27 cellular contexts compared by ENCODE assay signal in the genomic region with DNA sequence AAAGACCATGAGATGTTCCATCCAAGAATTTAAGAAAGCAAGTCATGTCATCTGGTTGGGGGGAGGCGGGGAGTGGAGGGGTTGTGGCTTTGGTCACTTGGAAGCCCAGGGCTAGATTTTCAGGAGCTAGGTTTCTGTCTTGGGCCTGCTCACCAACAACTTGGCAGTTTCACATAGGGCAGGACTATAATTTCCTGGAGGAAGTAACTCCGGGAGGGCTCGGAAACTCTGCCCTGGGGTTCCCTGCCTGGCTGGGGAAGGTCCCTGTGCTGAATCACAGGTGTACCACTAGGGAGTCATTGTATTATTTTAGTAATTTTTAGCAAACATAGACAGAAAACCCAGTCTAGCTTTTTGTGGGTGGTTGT.
"Had no signal": no experiment of that assay in that cellular context is flagged by ENCODE, and none has a peak within 500 bp of the region (broad histone marks: within the 10 kb centered on the region; RNA-seq: fewer than 3 reads in every experiment).

No MANE protein-coding gene starts in this region.

- H3K27ac ChIP-seq: ascending aorta, body of pancreas, SJCRH30, VCaP had no signal

- H3K4me1 ChIP-seq: ascending aorta, body of pancreas, SJCRH30 had no signal

- H3K9ac ChIP-seq: SK-N-SH had no signal

- ATAC-seq: activated naive CD4-positive, alpha-beta T cell treated with anti-CD3 and anti-CD28 coated beads, Interleukin-2, amount 50 U/mL, for 72 hours; activated naive CD8-positive, alpha-beta T cell treated with anti-CD3 and anti-CD28 coated beads, Interleukin-2, amount 50 U/mL, for 24 hours; activated T-cell treated with anti-CD3 and anti-CD28 coated beads, Interleukin-2, amount 50 U/mL, for 4 hours; body of pancreas; Panc1 had no signal

- H3K4me3 ChIP-seq: ascending aorta, body of pancreas, MG63, SJCRH30 had no signal

- H3K36me3 ChIP-seq: ascending aorta, MG63, SJCRH30 had no signal

- H3K9me3 Mint-ChIP-seq: activated naive CD4-positive, alpha-beta T cell treated with anti-CD3 and anti-CD28 coated beads, Interleukin-2, amount 50 U/mL, for 72 hours; activated naive CD8-positive, alpha-beta T cell treated with anti-CD3 and anti-CD28 coated beads, Interleukin-2, amount 50 U/mL, for 24 hours; activated T-cell treated with anti-CD3 and anti-CD28 coated beads, Interleukin-2, amount 50 U/mL, for 4 hours had no signal

- H3K4me1 Mint-ChIP-seq: activated naive CD8-positive, alpha-beta T cell treated with anti-CD3 and anti-CD28 coated beads, Interleukin-2, amount 50 U/mL, for 24 hours had no signal

- H3K27me3 ChIP-seq: ascending aorta, body of pancreas, MG63 had no signal

- H3K9me3 ChIP-seq: ascending aorta, body of pancreas, MG63, SJCRH30, SK-N-SH had no signal

- H3K27ac Mint-ChIP-seq: activated naive CD4-positive, alpha-beta T cell treated with anti-CD3 and anti-CD28 coated beads, Interleukin-2, amount 50 U/mL, for 72 hours; activated naive CD8-positive, alpha-beta T cell treated with anti-CD3 and anti-CD28 coated beads, Interleukin-2, amount 50 U/mL, for 24 hours had no signal

- DNase-seq: activated CD4-positive, alpha-beta T cell treated with anti-CD3 and anti-CD28 coated beads, Interleukin-2, amount 50 U/mL, for 1 hour; activated CD4-positive, CD25-positive, alpha-beta regulatory T cell; activated effector memory CD4-positive, alpha-beta T cell treated with anti-CD3 and anti-CD28 coated beads, Interleukin-2, amount 50 U/mL, for 16 hours; activated naive CD4-positive, alpha-beta T cell treated with Interleukin-2 at 50 U/mL for 16 hours; activated naive CD8-positive, alpha-beta T cell treated with anti-CD3 and anti-CD28 coated beads, Interleukin-2, amount 50 U/mL, for 24 hours; activated T-cell treated with anti-CD3 and anti-CD28 coated beads, Interleukin-2, amount 50 U/mL, for 4 hours; amniotic stem cell; body of pancreas; central memory CD4-positive, alpha-beta T cell; MG63; MV-4-11; NCI-H1092 treated with DMSO at 0.1 percent for 48 hours; NCI-H1436; NCI-H187; NCI-H2081; NCI-H510A treated with DMSO at 0.1 percent for 48 hours; NK-92 treated with Interleukin-12 subunit alpha and Interleukin-12 subunit beta, amount 100 ng/mL, for 24 hours; OCI-M1; Right ventricle myocardium superior; RPMI8226; SJCRH30; SK-N-SH; T-helper 1 cell had no signal

- H3K4me3 Mint-ChIP-seq: activated naive CD8-positive, alpha-beta T cell treated with anti-CD3 and anti-CD28 coated beads, Interleukin-2, amount 50 U/mL, for 24 hours; activated T-cell treated with anti-CD3 and anti-CD28 coated beads, Interleukin-2, amount 50 U/mL, for 4 hours had no signal

- H3K36me3 Mint-ChIP-seq: activated naive CD4-positive, alpha-beta T cell treated with anti-CD3 and anti-CD28 coated beads, Interleukin-2, amount 50 U/mL, for 72 hours had no signal
